In the genomic region with DNA sequence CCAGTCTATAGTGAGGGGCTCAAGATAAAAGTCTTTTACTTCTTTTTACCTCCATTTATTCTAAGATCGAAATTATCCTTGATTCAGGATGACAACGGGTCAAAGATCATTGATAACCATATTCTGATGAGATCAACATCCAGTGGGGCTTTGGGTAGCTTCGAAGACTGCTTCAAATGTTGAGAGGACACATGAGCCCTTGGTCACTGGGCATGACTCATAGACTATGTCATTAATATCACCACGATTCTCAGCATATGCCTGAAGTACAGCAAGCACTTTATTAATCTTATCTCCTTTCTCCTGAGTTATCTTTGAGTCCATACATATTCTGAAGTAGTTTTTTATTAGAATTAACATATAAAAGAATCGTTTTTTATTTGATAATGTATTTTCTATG, we compare ENCODE assay signal across 1 cellular context.
A peak's percentile ranks its signal among the peaks of the same experiment; 100 is the strongest.
TF ChIP-seq lines count a peak whose summit lies in the region.

No MANE protein-coding gene starts in this region.

TF ChIP-seq in K562, 482 proteins besides CTCF, POLR2A, EP300 and RAD21 (continued from another document):
- TF ChIP-seq, protein P1, sequence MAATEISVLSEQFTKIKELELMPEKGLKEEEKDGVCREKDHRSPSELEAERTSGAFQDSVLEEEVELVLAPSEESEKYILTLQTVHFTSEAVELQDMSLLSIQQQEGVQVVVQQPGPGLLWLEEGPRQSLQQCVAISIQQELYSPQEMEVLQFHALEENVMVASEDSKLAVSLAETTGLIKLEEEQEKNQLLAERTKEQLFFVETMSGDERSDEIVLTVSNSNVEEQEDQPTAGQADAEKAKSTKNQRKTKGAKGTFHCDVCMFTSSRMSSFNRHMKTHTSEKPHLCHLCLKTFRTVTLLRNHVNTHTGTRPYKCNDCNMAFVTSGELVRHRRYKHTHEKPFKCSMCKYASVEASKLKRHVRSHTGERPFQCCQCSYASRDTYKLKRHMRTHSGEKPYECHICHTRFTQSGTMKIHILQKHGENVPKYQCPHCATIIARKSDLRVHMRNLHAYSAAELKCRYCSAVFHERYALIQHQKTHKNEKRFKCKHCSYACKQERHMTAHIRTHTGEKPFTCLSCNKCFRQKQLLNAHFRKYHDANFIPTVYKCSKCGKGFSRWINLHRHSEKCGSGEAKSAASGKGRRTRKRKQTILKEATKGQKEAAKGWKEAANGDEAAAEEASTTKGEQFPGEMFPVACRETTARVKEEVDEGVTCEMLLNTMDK (IDR thresholded peaks at IDR 0.05; ENCODE audit: borderline replicate concordance, insufficient read depth, low read depth, low read length, poor library complexity, severe bottlenecking): no peak
- TF ChIP-seq JUNB (CRISPR knock-in tag; conservative IDR thresholded peaks at IDR 0.05) (peak; percentile 47; the same call in 1 of the 2 replicates), FOSL1 (tag; conservative IDR thresholded peaks at IDR 0.05) (peak; percentile 43; the same call in 1 of the 2 replicates), MGA (IDR thresholded peaks at IDR 0.05) (peak; percentile 36; the same call in 1 of the 2 replicates), ATF3 (IDR thresholded peaks at IDR 0.05) (peak; percentile 47; the same call in 1 of the 2 replicates), ATF3 (CRISPR knock-in tag; conservative IDR thresholded peaks at IDR 0.05) (no peak)
